Comparison of ENCODE assay signal across 16 cellular contexts in genomic region chr9:15250013-15250412, GRCh38. TPM values are rescaled to one million over a fixed set of nuclear protein-coding genes. Genes with fewer than 3 reads are reported as not detected.
DNase-seq lines count a peak whose midpoint lies in the region; TF ChIP-seq lines count a peak whose summit lies in the region.
"Had no signal": no experiment of that assay in that cellular context is flagged by ENCODE, and none has a peak within 500 bp of the region (broad histone marks: within the 10 kb centered on the region; RNA-seq: fewer than 3 reads in every experiment).

No MANE protein-coding gene starts in this region.

- no peak overlapping the region for H3K14ac ChIP-seq in mesenchymal stem cell (ENCODE audit: low read length in 2 of 2)

- H4K91ac ChIP-seq in mesenchymal stem cell (ENCODE audit: low read length) = no peak overlapping the region

- no peak overlapping the region for H4K8ac ChIP-seq in mesenchymal stem cell (ENCODE audit: low read length)

- H3K4me2 ChIP-seq in mesenchymal stem cell (ENCODE audit: low read length, poor library complexity, severe bottlenecking) = no peak overlapping the region
- H3K4me2 ChIP-seq: A549 had no signal

- H3K36me3 ChIP-seq in brain microvascular endothelial cell (replicated peaks) (no peaks in the 10 kb centered on the region), mesenchymal stem cell (ENCODE audit: control insufficient read depth in 1 of 2, insufficient read depth in 2 of 2, low read depth in 1 of 2, low read length in 2 of 2) (no peaks in the 10 kb centered on the region), tibial artery (no peaks in the 10 kb centered on the region)
- H3K36me3 ChIP-seq: right lobe of liver had no signal

- TF ChIP-seq CTCF in brain microvascular endothelial cell (IDR thresholded peaks at IDR 0.05; ENCODE audit: low read depth, low read length, missing control alignments) (no peak), tibial artery (IDR thresholded peaks at IDR 0.05) (no peak)

- H3K27ac ChIP-seq in brain microvascular endothelial cell (peak overlapping the region; percentile 44), mesenchymal stem cell (ENCODE audit: low read length, poor library complexity, severe bottlenecking) (peak overlapping the region; percentile 43), tibial artery (peak overlapping the region; percentile 54 to 79)
- H3K27ac ChIP-seq: A549, right lobe of liver had no signal

- H2BK120ac ChIP-seq in mesenchymal stem cell (ENCODE audit: low read depth, low read length) = no peak overlapping the region

- no peak overlapping the region for H2BK12ac ChIP-seq in mesenchymal stem cell (ENCODE audit: low read length in 2 of 2)

- H3K4me3 ChIP-seq in brain microvascular endothelial cell (ENCODE audit: low read depth, low read length) (no peak overlapping the region), mesenchymal stem cell (ENCODE audit: insufficient read depth in 1 of 2, low read depth in 1 of 2, low read length in 2 of 2) (no peak overlapping the region), tibial artery (peak overlapping the region; percentile 35 to 37)
- H3K4me3 ChIP-seq: A549, right lobe of liver had no signal

- H3K18ac ChIP-seq in mesenchymal stem cell (ENCODE audit: low read depth in 1 of 2, low read length in 2 of 2) = no peak overlapping the region

- no peak overlapping the region for H2BK15ac ChIP-seq in mesenchymal stem cell (ENCODE audit: low read depth, poor library complexity, severe bottlenecking)

- 43% methylated on average over 3 of the region's 3 CpGs for WGBS in mesenchymal stem cell

- peaks cover 6% of the 10 kb centered on the region for H3K4me1 ChIP-seq in mesenchymal stem cell (ENCODE audit: control insufficient read depth, insufficient read depth, low read depth, low read length)
- peaks cover 0 to 53% (median 22%) of the 10 kb centered on the region in 4 donors for H3K4me1 ChIP-seq in tibial artery
- H3K4me1 ChIP-seq: A549, right lobe of liver had no signal

- H3K9ac ChIP-seq in mesenchymal stem cell (ENCODE audit: low read length) = no peak overlapping the region

- H3K23ac ChIP-seq in mesenchymal stem cell (ENCODE audit: low read length in 2 of 2) = no peak overlapping the region

- H3K9me3 ChIP-seq in mesenchymal stem cell (ENCODE audit: control insufficient read depth, low read length) (no peaks in the 10 kb centered on the region), tibial artery (no peaks in the 10 kb centered on the region)
- H3K9me3 ChIP-seq: A549, Caco-2, right lobe of liver had no signal

- DNase-seq in NCI-H82 (lab: John Stamatoyannopoulos, UW) (peak; percentile 1), NCI-H82 treated with DMSO at 0.1 percent for 48 hours (lab: John Stamatoyannopoulos, UW; ENCODE audit: unreplicated experiment) (no peak), brain microvascular endothelial cell (no peak), mesenchymal stem cell (peak; percentile 24), tibial artery (no peak), NCI-H345 treated with DMSO at 0.1 percent for 48 hours (lab: John Stamatoyannopoulos, UW; ENCODE audit: unreplicated experiment) (no peak), Kasumi-1 (lab: John Stamatoyannopoulos, UW) (no peak), ACHN (no peak)
- DNase-seq: activated CD4-positive, alpha-beta T cell treated with anti-CD3 and anti-CD28 coated beads, Interleukin-2, amount 10 ng/mL, durations not matched to agents 7 days and 5 days; activated naive CD8-positive, alpha-beta T cell treated with anti-CD3 and anti-CD28 coated beads, Interleukin-2, amount 50 U/mL, for 24 hours; activated T-cell treated with anti-CD3 and anti-CD28 coated beads, Interleukin-2, amount 50 U/mL, for 4 hours; Caco-2; right lobe of liver; stimulated activated naive CD4-positive, alpha-beta T cell treated with Interleukin-2 at 50 U/mL for 16 hours; T-helper 9 cell had no signal

- H3K4ac ChIP-seq in mesenchymal stem cell (ENCODE audit: low read depth in 1 of 2, low read length in 2 of 2) = no peak overlapping the region

- no peaks in the 10 kb centered on the region for H3K27me3 ChIP-seq in brain microvascular endothelial cell (replicated peaks)
- no peaks in the 10 kb centered on the region for H3K27me3 ChIP-seq in mesenchymal stem cell (ENCODE audit: control insufficient read depth in 1 of 2, insufficient read depth in 1 of 2, low read length in 2 of 2)
- no peaks in the 10 kb centered on the region for H3K27me3 ChIP-seq in tibial artery
- H3K27me3 ChIP-seq: right lobe of liver had no signal

- intact Hi-C loops in tibial artery (cut with DNase I; ENCODE audit: low total_unique reads) = no loop called here

- H2AK5ac ChIP-seq in mesenchymal stem cell (ENCODE audit: low read length, severe bottlenecking) = no peak overlapping the region

- no peak overlapping the region for H2BK5ac ChIP-seq in mesenchymal stem cell (ENCODE audit: low read depth, low read length, poor library complexity, severe bottlenecking)

- in situ Hi-C loops in brain microvascular endothelial cell (cut with HindIII; ENCODE audit: low pct_ligation_motif_present, low sequenced_read_pairs) = no loop called here
- in situ Hi-C loops in ACHN (cut with HindIII; ENCODE audit: low pct_ligation_motif_present, low pct_unique_long_range_greater_than_20kb, low sequenced_read_pairs) = no loop called here

- H3K79me1 ChIP-seq in mesenchymal stem cell (replicated peaks; ENCODE audit: low read length, poor library complexity, severe bottlenecking) = peaks cover 3% of the 10 kb centered on the region

- no peak overlapping the region for H2AFZ ChIP-seq in mesenchymal stem cell (ENCODE audit: low read depth, low read length)

RNA-seq across cellular contexts. Expression of gene TTC39B, which starts 57.0 kb away (rescaled TPM):
- 7.9 TPM for polyA plus RNA-seq in mesenchymal stem cell (2013, experiment 1 of 2)
- polyA plus RNA-seq in mesenchymal stem cell (2013, experiment 2 of 2) = 7.9 TPM

Comparison
In these comparisons a context has a peak if more than half of its experiments do, and no peak if none do; other contexts are left out.
1. DNase-seq: peak in NCI-H82 (single experiment) and mesenchymal stem cell (single experiment); none in NCI-H82 treated with DMSO at 0.1 percent for 48 hours (single experiment), brain microvascular endothelial cell (single experiment), tibial artery (0 of 2), NCI-H345 treated with DMSO at 0.1 percent for 48 hours (single experiment), Kasumi-1 (0 of 2) and ACHN (single experiment).
2. H3K4me3 ChIP-seq: peak in tibial artery (2 of 2); none in brain microvascular endothelial cell (single experiment) and mesenchymal stem cell (0 of 2).
3. Peak in every context shown above with its lines, with median percentiles within 50 percentile points of each other: H3K27ac ChIP-seq.